Comparison of ENCODE assay signal across 1 cellular context in the genomic region with DNA sequence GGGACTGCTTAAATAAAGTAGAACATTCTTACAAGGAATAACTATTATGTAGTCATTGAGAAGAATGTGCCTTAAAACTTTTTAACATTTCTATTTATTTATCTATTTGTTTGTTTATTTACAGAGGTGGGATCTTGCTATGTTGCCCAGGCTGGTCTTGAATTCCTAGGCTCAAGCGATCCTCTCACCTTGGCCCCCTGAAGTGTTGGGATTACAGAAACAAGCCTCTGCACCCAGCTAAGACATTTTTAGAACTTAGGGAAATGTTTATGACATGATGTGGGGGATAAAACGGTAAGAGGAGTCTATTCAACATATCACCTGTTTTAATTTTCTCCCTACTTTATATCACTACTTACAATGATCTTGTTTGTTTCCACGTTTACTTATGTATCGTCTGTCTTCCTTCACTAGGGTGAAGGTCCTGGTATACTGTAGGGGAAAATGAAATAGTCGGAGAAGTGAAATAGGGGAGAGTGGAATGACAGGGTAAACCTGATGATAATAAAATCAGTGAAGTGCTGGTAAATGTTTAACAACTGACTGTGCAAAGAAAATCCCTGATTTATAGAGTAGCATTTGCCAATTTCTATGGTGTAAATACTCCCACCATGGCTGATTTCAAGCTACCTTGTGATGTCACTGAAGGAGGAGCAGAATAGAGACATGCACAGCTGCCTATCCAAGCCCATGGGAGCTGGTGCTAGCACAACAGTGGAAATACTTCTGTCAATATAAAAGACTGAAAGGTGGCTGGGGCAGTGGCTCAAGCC.
A peak's percentile ranks its signal among the peaks of the same experiment; 100 is the strongest.
TF ChIP-seq lines count a peak whose summit lies in the region.

No MANE protein-coding gene starts in this region.

TF ChIP-seq in HepG2, 621 proteins besides CTCF, POLR2A, EP300 and RAD21 (continued from another document):
- TF ChIP-seq, protein P1, sequence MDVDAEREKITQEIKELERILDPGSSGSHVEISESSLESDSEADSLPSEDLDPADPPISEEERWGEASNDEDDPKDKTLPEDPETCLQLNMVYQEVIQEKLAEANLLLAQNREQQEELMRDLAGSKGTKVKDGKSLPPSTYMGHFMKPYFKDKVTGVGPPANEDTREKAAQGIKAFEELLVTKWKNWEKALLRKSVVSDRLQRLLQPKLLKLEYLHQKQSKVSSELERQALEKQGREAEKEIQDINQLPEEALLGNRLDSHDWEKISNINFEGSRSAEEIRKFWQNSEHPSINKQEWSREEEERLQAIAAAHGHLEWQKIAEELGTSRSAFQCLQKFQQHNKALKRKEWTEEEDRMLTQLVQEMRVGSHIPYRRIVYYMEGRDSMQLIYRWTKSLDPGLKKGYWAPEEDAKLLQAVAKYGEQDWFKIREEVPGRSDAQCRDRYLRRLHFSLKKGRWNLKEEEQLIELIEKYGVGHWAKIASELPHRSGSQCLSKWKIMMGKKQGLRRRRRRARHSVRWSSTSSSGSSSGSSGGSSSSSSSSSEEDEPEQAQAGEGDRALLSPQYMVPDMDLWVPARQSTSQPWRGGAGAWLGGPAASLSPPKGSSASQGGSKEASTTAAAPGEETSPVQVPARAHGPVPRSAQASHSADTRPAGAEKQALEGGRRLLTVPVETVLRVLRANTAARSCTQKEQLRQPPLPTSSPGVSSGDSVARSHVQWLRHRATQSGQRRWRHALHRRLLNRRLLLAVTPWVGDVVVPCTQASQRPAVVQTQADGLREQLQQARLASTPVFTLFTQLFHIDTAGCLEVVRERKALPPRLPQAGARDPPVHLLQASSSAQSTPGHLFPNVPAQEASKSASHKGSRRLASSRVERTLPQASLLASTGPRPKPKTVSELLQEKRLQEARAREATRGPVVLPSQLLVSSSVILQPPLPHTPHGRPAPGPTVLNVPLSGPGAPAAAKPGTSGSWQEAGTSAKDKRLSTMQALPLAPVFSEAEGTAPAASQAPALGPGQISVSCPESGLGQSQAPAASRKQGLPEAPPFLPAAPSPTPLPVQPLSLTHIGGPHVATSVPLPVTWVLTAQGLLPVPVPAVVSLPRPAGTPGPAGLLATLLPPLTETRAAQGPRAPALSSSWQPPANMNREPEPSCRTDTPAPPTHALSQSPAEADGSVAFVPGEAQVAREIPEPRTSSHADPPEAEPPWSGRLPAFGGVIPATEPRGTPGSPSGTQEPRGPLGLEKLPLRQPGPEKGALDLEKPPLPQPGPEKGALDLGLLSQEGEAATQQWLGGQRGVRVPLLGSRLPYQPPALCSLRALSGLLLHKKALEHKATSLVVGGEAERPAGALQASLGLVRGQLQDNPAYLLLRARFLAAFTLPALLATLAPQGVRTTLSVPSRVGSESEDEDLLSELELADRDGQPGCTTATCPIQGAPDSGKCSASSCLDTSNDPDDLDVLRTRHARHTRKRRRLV (CRISPR knock-in tag; IDR thresholded peaks at IDR 0.05): peak; percentile 27; the same call in 1 of the 2 replicates
- TF ChIP-seq U2AF1 (optimal IDR thresholded peaks at IDR 0.05; ENCODE audit: low read depth, low read length): no peak
- TF ChIP-seq, protein P2, sequence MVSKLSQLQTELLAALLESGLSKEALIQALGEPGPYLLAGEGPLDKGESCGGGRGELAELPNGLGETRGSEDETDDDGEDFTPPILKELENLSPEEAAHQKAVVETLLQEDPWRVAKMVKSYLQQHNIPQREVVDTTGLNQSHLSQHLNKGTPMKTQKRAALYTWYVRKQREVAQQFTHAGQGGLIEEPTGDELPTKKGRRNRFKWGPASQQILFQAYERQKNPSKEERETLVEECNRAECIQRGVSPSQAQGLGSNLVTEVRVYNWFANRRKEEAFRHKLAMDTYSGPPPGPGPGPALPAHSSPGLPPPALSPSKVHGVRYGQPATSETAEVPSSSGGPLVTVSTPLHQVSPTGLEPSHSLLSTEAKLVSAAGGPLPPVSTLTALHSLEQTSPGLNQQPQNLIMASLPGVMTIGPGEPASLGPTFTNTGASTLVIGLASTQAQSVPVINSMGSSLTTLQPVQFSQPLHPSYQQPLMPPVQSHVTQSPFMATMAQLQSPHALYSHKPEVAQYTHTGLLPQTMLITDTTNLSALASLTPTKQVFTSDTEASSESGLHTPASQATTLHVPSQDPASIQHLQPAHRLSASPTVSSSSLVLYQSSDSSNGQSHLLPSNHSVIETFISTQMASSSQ (IDR thresholded peaks at IDR 0.05; ENCODE audit: low read depth): 0 out of 2 replicates have a peak, but pooled peaks have one; percentile 30
- TF ChIP-seq, protein P2 (CRISPR knock-in tag; IDR thresholded peaks at IDR 0.05; ENCODE audit: borderline replicate concordance): no peak
- no peak for TF ChIP-seq ZNF260 (CRISPR knock-in tag; IDR thresholded peaks at IDR 0.05; ENCODE audit: borderline replicate concordance, low read depth)
- TF ChIP-seq GFI1 (CRISPR knock-in tag; IDR thresholded peaks at IDR 0.05; ENCODE audit: borderline replicate concordance): peak; percentile 42; the same call in 1 of the 2 replicates
- peak; percentile 89 for TF ChIP-seq ZNF121 (CRISPR knock-in tag; IDR thresholded peaks at IDR 0.05)
